8 cellular contexts compared by ENCODE assay signal in the genomic region with DNA sequence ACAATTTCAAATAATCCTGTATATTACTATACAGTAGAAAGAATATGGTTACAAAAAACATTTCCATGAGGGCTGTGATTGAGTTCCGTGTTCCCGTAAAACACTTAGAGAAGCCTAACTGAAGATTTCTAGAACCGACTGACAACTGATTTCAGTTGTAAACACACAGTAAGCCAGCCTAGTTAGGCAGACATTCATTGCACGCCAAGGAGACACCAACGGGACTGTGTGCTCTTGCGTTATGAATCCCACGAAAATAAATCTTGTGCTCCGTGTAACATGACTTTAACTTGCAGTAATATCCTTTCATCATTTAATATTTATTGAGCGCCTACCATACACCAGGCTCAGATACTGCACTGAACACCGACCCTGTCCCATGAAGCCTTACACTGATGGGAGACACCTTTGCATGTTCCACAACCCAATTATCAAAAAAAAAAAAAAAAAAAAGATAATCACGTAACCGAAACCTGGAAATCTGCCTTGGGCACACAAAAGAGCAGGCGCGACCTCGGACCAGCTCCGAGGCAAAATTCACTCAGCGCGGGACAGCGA. TPM values are rescaled to one million over a fixed set of nuclear protein-coding genes. Genes with fewer than 3 reads are reported as not detected.
DNase-seq lines count a peak whose midpoint lies in the region; ATAC-seq, FAIRE-seq and TF ChIP-seq lines count a peak whose summit lies in the region.

No MANE protein-coding gene starts in this region.

- peak overlapping the region; percentile 30 for H3K27ac ChIP-seq in angular gyrus (ENCODE audit: low read depth, low read length)
- peak overlapping the region; percentile 87 for H3K27ac ChIP-seq in HepG2 (ENCODE audit: extremely low read length, insufficient read depth, low read length)
- H3K27ac ChIP-seq in thyroid gland = peak overlapping the region in 1 of 3 donors; percentile 94

- peak overlapping the region; percentile 92 for H3K4me2 ChIP-seq in HepG2 (ENCODE audit: low read depth, low read length)

- intact Hi-C loops in HepG2 (cut with micrococcal nuclease; ENCODE audit: unreplicated experiment) = loop anchor here (1.0 to 10.0 kb wide), 2 partner anchors 77 to 160 kb away; a partner anchor contains a TSS
- intact Hi-C loops in thyroid gland (cut with DNase I) = loop anchor here (5.0 kb wide), 1 partner anchor 77 kb away; a partner anchor contains a TSS

- peak; percentile 12 for DNase-seq in HuH-7 (ENCODE audit: low spot score)
- no peak for DNase-seq in HepG2 (ENCODE audit: low spot score)
- no peak for DNase-seq in thyroid gland
- DNase-seq in H4 (ENCODE audit: low spot score) = no peak

- no peaks in the 10 kb centered on the region for H3K9me3 ChIP-seq in HepG2 (ENCODE audit: low read length)
- H3K9me3 ChIP-seq in thyroid gland = no peaks in the 10 kb centered on the region

- no peak for TF ChIP-seq EP300 in HepG2 (IDR thresholded peaks at IDR 0.05; ENCODE audit: low read depth in 2 of 2, low read length in 2 of 2)
- no peak for TF ChIP-seq EP300 in HepG2 (CRISPR knock-in tag; IDR thresholded peaks at IDR 0.05; ENCODE audit: borderline replicate concordance)

- ATAC-seq in GM21526 (IDR thresholded peaks at IDR 0.05; ENCODE audit: low FRiP score, unreplicated experiment) (peak; percentile 27), HepG2 (peak; percentile 39), HG03139 (IDR thresholded peaks at IDR 0.05; ENCODE audit: unreplicated experiment) (no peak)

- WGBS in HepG2 (ENCODE audit: low lambda C conversion rate) = under 1% methylated on average over 19 of the region's 19 CpGs
- WGBS in thyroid gland, 2 donors = 1 to 2% methylated on average over 19 of the region's 19 CpGs

- peak overlapping the region; percentile 88 to 97 (median 96) for H3K4me3 ChIP-seq in HepG2 (replicated peaks in 1 of 3; ENCODE audit: insufficient read depth in 1 of 3, low read depth in 2 of 3, low read length in 3 of 3)
- peak overlapping the region; percentile 31 to 97 (median 90) for H3K4me3 ChIP-seq in thyroid gland (replicated peaks in 1 of 3)

- H4K20me1 ChIP-seq in HepG2 (ENCODE audit: insufficient read depth, low read length) = no peaks in the 10 kb centered on the region; the same call in 1 of the 2 replicates

- CTCF ChIA-PET in HepG2 (lab: Yijun Ruan, JAX; ENCODE audit: low intra/inter-chr PET ratio, low total read pairs) = no interaction called here

- no peak for TF ChIP-seq RAD21 in HepG2 (CRISPR knock-in tag; IDR thresholded peaks at IDR 0.05)

- TSS peak; percentile 83 for BruUV-seq in HepG2 (replicated peaks; lab: Mats Ljungman, UMichigan)

- no peaks in the 10 kb centered on the region for H3K36me3 ChIP-seq in HepG2 (replicated peaks in 1 of 2; ENCODE audit: control insufficient read depth in 1 of 2, insufficient read depth in 2 of 2, low read length in 2 of 2)
- no peaks in the 10 kb centered on the region for H3K36me3 ChIP-seq in thyroid gland

- H3K4me1 ChIP-seq in HepG2 (ENCODE audit: insufficient read depth, low read length) = peaks cover 18% of the 10 kb centered on the region
- H3K4me1 ChIP-seq in thyroid gland = peaks cover 4 to 12% of the 10 kb centered on the region in 2 donors

- TF ChIP-seq POLR2A in GM10847 (IDR thresholded peaks at IDR 0.05; ENCODE audit: extremely low read depth, insufficient read length) = peak; percentile 87
- TF ChIP-seq POLR2A in HepG2 (IDR thresholded peaks at IDR 0.05; ENCODE audit: insufficient read depth in 1 of 2, low read depth in 2 of 2, low read length in 2 of 2) = peak in 1 of 2 experiments; percentile 89; a peak in 1 of 4 replicates
- no peak for TF ChIP-seq POLR2A in thyroid gland (IDR thresholded peaks at IDR 0.05)

- no peak for FAIRE-seq in HepG2 (lab: Jason Lieb, UNC)

- peaks cover 39% of the 10 kb centered on the region for H3K79me2 ChIP-seq in HepG2 (ENCODE audit: insufficient read depth, low read length)

- no peaks in the 10 kb centered on the region; a peak in 1 of 5 replicates for H3K27me3 ChIP-seq in HepG2 (ENCODE audit: control insufficient read depth in 1 of 2, insufficient read depth in 2 of 2, low read length in 2 of 2)
- no peaks in the 10 kb centered on the region for H3K27me3 ChIP-seq in thyroid gland

- peak overlapping the region; percentile 81 for H2AFZ ChIP-seq in HepG2 (ENCODE audit: low read length)

- POLR2A ChIA-PET in HepG2 (lab: Yijun Ruan, JAX) = interaction anchor here (0.6 to 1.0 kb wide), 6 partner anchors 8 to 130 kb away, joined by 3 to 5 read pairs (median 4); no protein-coding TSS in a partner anchor

- H3K9ac ChIP-seq in HepG2 (ENCODE audit: insufficient read depth, low read depth, low read length) = peak overlapping the region; percentile 82

- TF ChIP-seq CTCF in HepG2 (CRISPR knock-in tag; IDR thresholded peaks at IDR 0.05) (no peak), thyroid gland (IDR thresholded peaks at IDR 0.05) (no peak)

- in situ Hi-C loops in HepG2 (cut with HindIII; ENCODE audit: extremely low pct_ligation_motif_present, low pct_unique_long_range_greater_than_20kb) = loop anchor here (5.0 kb wide), 1 partner anchor 77 kb away; a partner anchor contains a TSS

TF ChIP-seq in HepG2, 621 proteins besides CTCF, POLR2A, EP300 and RAD21:
- no peak for TF ChIP-seq ZKSCAN1 (IDR thresholded peaks at IDR 0.05; ENCODE audit: low read length)
- peak; percentile 51; the same call in 1 of the 2 replicates for TF ChIP-seq ZNF224 (CRISPR knock-in tag; IDR thresholded peaks at IDR 0.05)
- peak; percentile 47; the same call in 1 of the 2 replicates for TF ChIP-seq ZNF7 (CRISPR knock-in tag; IDR thresholded peaks at IDR 0.05)
- peak; percentile 28 for TF ChIP-seq YY1 (IDR thresholded peaks at IDR 0.05; ENCODE audit: insufficient read depth, insufficient replicate concordance, low read depth, low read length)
- peak; percentile 29; the same call in 1 of the 2 replicates for TF ChIP-seq SNAI1 (CRISPR knock-in tag; IDR thresholded peaks at IDR 0.05; ENCODE audit: borderline replicate concordance)
- TF ChIP-seq KDM5A (IDR thresholded peaks at IDR 0.05; ENCODE audit: borderline replicate concordance, low read length) = peak; percentile 86
- peak; percentile 37; the same call in 1 of the 2 replicates for TF ChIP-seq ZNF878 (CRISPR knock-in tag; IDR thresholded peaks at IDR 0.05)
- TF ChIP-seq RARG (CRISPR knock-in tag; IDR thresholded peaks at IDR 0.05; ENCODE audit: low read depth) = no peak
- 0 out of 2 replicates have a peak, but pooled peaks have one; percentile 9 for TF ChIP-seq HOXA7 (CRISPR knock-in tag; IDR thresholded peaks at IDR 0.05)
- TF ChIP-seq CCDC6 (CRISPR knock-in tag; IDR thresholded peaks at IDR 0.05) = peak; percentile 53; the same call in 1 of the 2 replicates

RNA-seq across cellular contexts. Expression of a gene that starts 0.4 kb away (rescaled TPM):
- total RNA-seq in HepG2 (2016; rRNA removed; fragmentation: Illumina TruSeq; extraction: Trizol) (34.4 and 43.2 TPM in 2 replicates), thyroid gland (10 to 100 TPM; 20.3 to 35.0 (median 27.2) TPM)
- total RNA-seq in HepG2 (2016; cell fraction: cytosol; rRNA removed; fragmentation: Illumina TruSeq; extraction: Trizol; ENCODE audit: low read depth) = 17.0 and 25.3 TPM in 2 replicates
- total RNA-seq in HepG2 (2016; cell fraction: insoluble cytoplasmic fraction; rRNA removed; fragmentation: Illumina TruSeq; extraction: Trizol) = 31.5 and 39.5 TPM in 2 replicates
- 26.6 and 27.4 TPM in 2 replicates for total RNA-seq in HepG2 (2016; cell fraction: membrane; rRNA removed; fragmentation: Illumina TruSeq; extraction: Trizol)
- 28.3 and 29.2 TPM in 2 replicates for total RNA-seq in HepG2 (2016; cell fraction: nucleus; rRNA removed; fragmentation: Illumina TruSeq; extraction: Trizol)
- polyA plus RNA-seq in HepG2 (2011; rRNA removed) = 12.5 and 16.2 TPM in 2 replicates
- polyA plus RNA-seq in HepG2 (2011; cell fraction: cytosol; rRNA removed) = 10.7 and 12.2 TPM in 2 replicates
- 7.1 and 7.7 TPM in 2 replicates for polyA plus RNA-seq in HepG2 (2011; cell fraction: nucleus; rRNA removed)
- polyA plus RNA-seq in HepG2 (2012) = 12.6 and 18.5 TPM in 2 replicates
- 14.4 and 24.4 TPM in 2 replicates for polyA plus RNA-seq in HepG2 (2016; cell fraction: cytosol; fragmentation: Illumina TruSeq; extraction: Trizol; ENCODE audit: low read depth)
- polyA plus RNA-seq in HepG2 (2016; cell fraction: insoluble cytoplasmic fraction; fragmentation: Illumina TruSeq; extraction: Trizol; ENCODE audit: low read depth) = 35.3 and 37.9 TPM in 2 replicates
- polyA plus RNA-seq in HepG2 (2016; cell fraction: membrane; fragmentation: Illumina TruSeq; extraction: Trizol; ENCODE audit: low read depth) = 19.7 and 23.8 TPM in 2 replicates
- polyA plus RNA-seq in HepG2 (2016; cell fraction: nucleus; fragmentation: Illumina TruSeq; extraction: Trizol; ENCODE audit: insufficient read depth, low read depth) = 24.6 and 27.7 TPM in 2 replicates
- 7.3 and 10.3 TPM in 2 replicates for polyA minus RNA-seq in HepG2 (2011; rRNA and poly(A)+ RNA removed; ENCODE audit: low replicate concordance)
- 10.6 and 16.8 TPM in 2 replicates for polyA minus RNA-seq in HepG2 (2011; cell fraction: cytosol; rRNA and poly(A)+ RNA removed)
- 22.9 and 29.7 TPM in 2 replicates for polyA minus RNA-seq in HepG2 (2011; cell fraction: nucleus; rRNA and poly(A)+ RNA removed)
- total RNA-seq in H4 (2014; rRNA removed; shearing (Covaris generic)) = 50.0 and 53.9 TPM in 2 replicates
